In genomic region chr9:137086531-137087408, GRCh38 we compare ENCODE assay signal across 1 cellular context.
TF ChIP-seq lines count a peak whose summit lies in the region.

Gene MAN1B1 (plus strand): TSS chr9:137086985. CDS start chr9:137087000, 15 bp downstream.

TF ChIP-seq in HepG2, 621 proteins besides CTCF, POLR2A, EP300 and RAD21 (continued from another document and continues in another):
- TF ChIP-seq ZBTB10 (CRISPR knock-in tag; IDR thresholded peaks at IDR 0.05; ENCODE audit: borderline replicate concordance), result no peak
- TF ChIP-seq PRDM10 (CRISPR knock-in tag; IDR thresholded peaks at IDR 0.05; ENCODE audit: low read depth), result 0 out of 2 replicates have a peak, but pooled peaks have one; percentile 10
- no peak; the same call in 1 of the 2 replicates for TF ChIP-seq ZNF329 (CRISPR knock-in tag; IDR thresholded peaks at IDR 0.05; ENCODE audit: low read depth)
- TF ChIP-seq ZNF772 (CRISPR knock-in tag; IDR thresholded peaks at IDR 0.05), result no peak; the same call in 1 of the 2 replicates
- peak; percentile 8; the same call in 1 of the 2 replicates for TF ChIP-seq ZNF703 (CRISPR knock-in tag; IDR thresholded peaks at IDR 0.05; ENCODE audit: borderline replicate concordance)
- peak; percentile 88 for TF ChIP-seq GATAD1 (CRISPR knock-in tag; IDR thresholded peaks at IDR 0.05)
- TF ChIP-seq ELF3 (CRISPR knock-in tag; IDR thresholded peaks at IDR 0.05), result peak; percentile 55; the same call in 1 of the 2 replicates
- 0 out of 2 replicates have a peak, but pooled peaks have one; percentile 45 for TF ChIP-seq MED1 (CRISPR knock-in tag; IDR thresholded peaks at IDR 0.05)
- peak; percentile 100 for TF ChIP-seq HNRNPLL (IDR thresholded peaks at IDR 0.05; ENCODE audit: low read depth, low read length, poor library complexity, severe bottlenecking)
- TF ChIP-seq SNAI1 (CRISPR knock-in tag; IDR thresholded peaks at IDR 0.05; ENCODE audit: borderline replicate concordance), result 0 out of 2 replicates have a peak, but pooled peaks have one; percentile 54
- TF ChIP-seq ZFP37 (CRISPR knock-in tag; IDR thresholded peaks at IDR 0.05; ENCODE audit: borderline replicate concordance), result no peak
- TF ChIP-seq CREB1 (IDR thresholded peaks at IDR 0.05), result peak; percentile 84
- TF ChIP-seq CREB1 (CRISPR knock-in tag; IDR thresholded peaks at IDR 0.05), result no peak
- TF ChIP-seq ZNF281 (CRISPR knock-in tag; IDR thresholded peaks at IDR 0.05; ENCODE audit: borderline replicate concordance), result no peak
- TF ChIP-seq BORCS8-MEF2B (CRISPR knock-in tag; IDR thresholded peaks at IDR 0.05), result peak; percentile 36; the same call in 1 of the 2 replicates
- TF ChIP-seq ZNF776 (CRISPR knock-in tag; IDR thresholded peaks at IDR 0.05), result peak; percentile 42; the same call in 1 of the 2 replicates
- peak; percentile 9; the same call in 1 of the 2 replicates for TF ChIP-seq ARID3A (IDR thresholded peaks at IDR 0.05; ENCODE audit: low read depth, low read length)
- TF ChIP-seq ZNF619 (CRISPR knock-in tag; IDR thresholded peaks at IDR 0.05), result no peak; the same call in 1 of the 2 replicates
- no peak for TF ChIP-seq STAT5B (CRISPR knock-in tag; IDR thresholded peaks at IDR 0.05)
- TF ChIP-seq ZNF644 (CRISPR knock-in tag; IDR thresholded peaks at IDR 0.05; ENCODE audit: low read depth), result no peak
- TF ChIP-seq TEF (CRISPR knock-in tag; IDR thresholded peaks at IDR 0.05), result no peak
- no peak for TF ChIP-seq MZF1 (CRISPR knock-in tag; IDR thresholded peaks at IDR 0.05; ENCODE audit: borderline replicate concordance)
- no peak for TF ChIP-seq GPN1 (CRISPR knock-in tag; IDR thresholded peaks at IDR 0.05; ENCODE audit: borderline replicate concordance)
- TF ChIP-seq ZNF468 (CRISPR knock-in tag; IDR thresholded peaks at IDR 0.05), result no peak
- no peak; the same call in 1 of the 2 replicates for TF ChIP-seq ZNF414 (CRISPR knock-in tag; IDR thresholded peaks at IDR 0.05)
- TF ChIP-seq BCLAF1 (IDR thresholded peaks at IDR 0.05), result no peak
- peak; percentile 99 for TF ChIP-seq GMEB1 (CRISPR knock-in tag; IDR thresholded peaks at IDR 0.05; ENCODE audit: borderline replicate concordance)
- TF ChIP-seq ZNF432 (CRISPR knock-in tag; IDR thresholded peaks at IDR 0.05; ENCODE audit: borderline replicate concordance), result no peak
- 0 out of 2 replicates have a peak, but pooled peaks have one; percentile 33 for TF ChIP-seq ZNF616 (CRISPR knock-in tag; IDR thresholded peaks at IDR 0.05; ENCODE audit: low read depth)
- TF ChIP-seq TFAP4 (IDR thresholded peaks at IDR 0.05; ENCODE audit: borderline replicate concordance, low read depth), result peak; percentile 63; the same call in 1 of the 2 replicates
- TF ChIP-seq ZNF598 (CRISPR knock-in tag; IDR thresholded peaks at IDR 0.05; ENCODE audit: borderline replicate concordance), result 0 out of 2 replicates have a peak, but pooled peaks have one; percentile 12
- TF ChIP-seq ZNF670 (CRISPR knock-in tag; IDR thresholded peaks at IDR 0.05; ENCODE audit: borderline replicate concordance), result no peak; the same call in 1 of the 2 replicates
- no peak for TF ChIP-seq CSRNP1 (CRISPR knock-in tag; IDR thresholded peaks at IDR 0.05)
- TF ChIP-seq SYNCRIP (IDR thresholded peaks at IDR 0.05; ENCODE audit: insufficient read depth, low read depth, low read length), result no peak
- no peak for TF ChIP-seq SNRNP70 (IDR thresholded peaks at IDR 0.05; ENCODE audit: low read depth, low read length)
